In genomic region chrX:108732630-108733321, GRCh38 we compare ENCODE assay signal across 18 cellular contexts. TPM values are rescaled to one million over a fixed set of nuclear protein-coding genes. Genes with fewer than 3 reads are reported as not detected.
DNase-seq lines count a peak whose midpoint lies in the region; ATAC-seq, FAIRE-seq and TF ChIP-seq lines count a peak whose summit lies in the region.
"Had no signal": no experiment of that assay in that cellular context is flagged by ENCODE, and none has a peak within 500 bp of the region (broad histone marks: within the 10 kb centered on the region; RNA-seq: fewer than 3 reads in every experiment).

No MANE protein-coding gene starts in this region.

- H3K4me2 ChIP-seq in A549 (peak overlapping the region; percentile 57), H1 (ENCODE audit: insufficient read depth in 1 of 2, low read depth in 2 of 2, low read length in 2 of 2) (peak overlapping the region; percentile 71 to 84)

- H3K27ac ChIP-seq in A549: no peak overlapping the region
- H3K27ac ChIP-seq in HEK293 (ENCODE audit: extremely low read depth, low read depth, low read length): peak overlapping the region; percentile 90
- no peak overlapping the region for H3K27ac ChIP-seq in H1 (ENCODE audit: low read depth, low read length)
- no peak overlapping the region for H3K27ac ChIP-seq in sigmoid colon
- H3K27ac ChIP-seq: esophagus squamous epithelium, parathyroid adenoma had no signal

- FAIRE-seq in A549 (lab: Jason Lieb, UNC) (no peak), H1 (lab: Jason Lieb, UNC) (no peak)

- no peak overlapping the region for H2BK20ac ChIP-seq in H1 (ENCODE audit: low read length)

- H3K56ac ChIP-seq in H1 (replicated peaks; ENCODE audit: insufficient read length, low read depth, low read length): no peak overlapping the region

- H4K8ac ChIP-seq in H1 (ENCODE audit: extremely low read depth, insufficient read depth, low read length): no peak overlapping the region

- H3K36me3 ChIP-seq in HEK293 (ENCODE audit: control insufficient read depth in 2 of 2, insufficient read depth in 1 of 2, low read length in 2 of 2) (peaks cover 14 to 65% of the 10 kb centered on the region in 2 experiments; a peak in 2 of 3 replicates), H1 (ENCODE audit: control insufficient read depth in 2 of 4, insufficient read depth in 4 of 4, low read length in 3 of 4) (peaks cover 0 to 7% (median 0%) of the 10 kb centered on the region in 4 experiments; a peak in 2 of 8 replicates), sigmoid colon (no peaks in the 10 kb centered on the region)
- H3K36me3 ChIP-seq: esophagus squamous epithelium had no signal

- H3K79me2 ChIP-seq in H1 (ENCODE audit: control insufficient read depth in 1 of 2, insufficient read depth in 2 of 2, low read length in 2 of 2): peaks cover 0 to 7% of the 10 kb centered on the region in 2 experiments; a peak in 2 of 4 replicates
- H3K79me2 ChIP-seq: parathyroid adenoma had no signal

- H3K79me1 ChIP-seq in H1 (ENCODE audit: low read depth, low read length): no peaks in the 10 kb centered on the region

- no peak overlapping the region for H3K18ac ChIP-seq in H1 (ENCODE audit: extremely low read depth, low read length)

- 0 out of 3 replicates have a peak overlapping the region, but pooled peaks have one; percentile 6 for H3K4me3 ChIP-seq in A549
- peak overlapping the region; percentile 6 for H3K4me3 ChIP-seq in HEK293 (ENCODE audit: low read depth, low read length)
- H3K4me3 ChIP-seq in H1 (ENCODE audit: extremely low read depth in 1 of 4, insufficient read depth in 2 of 4, low read depth in 3 of 4, low read length in 4 of 4): peak overlapping the region; percentile 37 to 65 (median 44)
- H3K4me3 ChIP-seq in sigmoid colon: no peak overlapping the region
- H3K4me3 ChIP-seq: esophagus squamous epithelium had no signal

- peaks cover 8% of the 10 kb centered on the region for H3K23me2 ChIP-seq in H1 (ENCODE audit: low read depth, low read length)

- CTCF ChIA-PET in A549 (lab: Yijun Ruan, JAX): no interaction called here
- CTCF ChIA-PET in HEK293 (lab: Yijun Ruan, JAX): interaction anchor here (0.6 kb wide), 1 partner anchor 203 kb away, joined by 4 read pairs; no protein-coding TSS in a partner anchor
- CTCF ChIA-PET in H1 (lab: Charles Lee; ENCODE audit: partially characterized antibody): interaction anchor here (1.1 to 3.9 kb wide), 3 partner anchors 9 to 649 kb away, joined by 3 to 31 read pairs (median 5); no protein-coding TSS in a partner anchor

- H3K9me3 ChIP-seq in A549 (no peaks in the 10 kb centered on the region; the same call in 2 of the 3 replicates), HEK293 (ENCODE audit: control insufficient read depth, insufficient read depth, low read depth, low read length) (no peaks in the 10 kb centered on the region), H1 (ENCODE audit: insufficient read depth in 2 of 2, low read depth in 1 of 2, low read length in 1 of 2) (peaks cover 0 to 15% of the 10 kb centered on the region in 2 experiments; a peak in 2 of 4 replicates), sigmoid colon (no peaks in the 10 kb centered on the region)
- H3K9me3 ChIP-seq: Caco-2, esophagus squamous epithelium had no signal

- POLR2A ChIA-PET in A549 (lab: Yijun Ruan, JAX) (no interaction called here), HEK293 (lab: Yijun Ruan, JAX) (no interaction called here), H1 (lab: Charles Lee; ENCODE audit: partially characterized antibody) (no interaction called here)

- no peak overlapping the region for H3K23ac ChIP-seq in H1 (ENCODE audit: insufficient read length)

- H2BK120ac ChIP-seq in H1 (replicated peaks; ENCODE audit: low read depth, low read length): no peak overlapping the region

- H3K4me1 ChIP-seq in A549 (peaks cover 6% of the 10 kb centered on the region; the same call in 1 of the 3 replicates), HEK293 (ENCODE audit: control insufficient read depth, insufficient read depth, low read length) (no peaks in the 10 kb centered on the region), H1 (replicated peaks in 1 of 4; ENCODE audit: control insufficient read depth in 3 of 4, insufficient read depth in 4 of 4, low read length in 3 of 4) (peaks cover 0 to 17% (median 3%) of the 10 kb centered on the region in 4 experiments; a peak in 2 of 7 replicates), sigmoid colon (peaks cover 0 to 15% (median 5%) of the 10 kb centered on the region in 4 donors)
- H3K4me1 ChIP-seq: Caco-2, parathyroid adenoma had no signal

- H3K27me3 ChIP-seq in H1 (replicated peaks in 1 of 4; ENCODE audit: control insufficient read depth in 3 of 4, extremely low read depth in 1 of 4, insufficient read depth in 3 of 4, low read length in 3 of 4) (peaks cover 0 to 31% (median 20%) of the 10 kb centered on the region in 4 experiments; a peak in 6 of 7 replicates), sigmoid colon (peaks cover 13 to 57% (median 18%) of the 10 kb centered on the region in 3 donors)

- DNase-seq in A549 (ENCODE audit: low read depth in 1 of 2, low spot score in 1 of 2): no peak
- peak in 1 of 2 experiments; percentile 48 for DNase-seq in H1 (ENCODE audit: low read depth in 1 of 2, low spot score in 2 of 2)
- DNase-seq in mesothelial cell of epicardium (ENCODE audit: low spot score in 2 of 2, unreplicated experiment in 2 of 2): no peak
- DNase-seq in sigmoid colon: no peak
- no peak for DNase-seq in NCI-H2029 treated with DMSO at 0.1 percent for 48 hours (lab: John Stamatoyannopoulos, UW)
- DNase-seq in NCI-H82 (lab: John Stamatoyannopoulos, UW): no peak
- DNase-seq: activated CD4-positive, alpha-beta T cell treated with anti-CD3 and anti-CD28 coated beads for 1 hour; activated naive CD8-positive, alpha-beta T cell treated with anti-CD3 and anti-CD28 coated beads, Interleukin-2, amount 10 ng/mL, durations not matched to agents 7 days and 5 days; activated T-cell treated with anti-CD3 and anti-CD28 coated beads for 4 hours; Caco-2; cerebellar nuclear complex; esophagus squamous epithelium; mammary epithelial cell; NCI-H2171 treated with DMSO at 0.1 percent for 48 hours had no signal

- no peaks in the 10 kb centered on the region for H3K9me3 Mint-ChIP-seq in mesothelial cell of epicardium
- H3K9me3 Mint-ChIP-seq: activated naive CD8-positive, alpha-beta T cell treated with anti-CD3 and anti-CD28 coated beads, Interleukin-2, amount 10 ng/mL, durations not matched to agents 7 days and 5 days had no signal

- H2BK12ac ChIP-seq in H1 (ENCODE audit: low read depth, low read length): peak overlapping the region; percentile 71

- H3K27ac Mint-ChIP-seq in mesothelial cell of epicardium: no peak overlapping the region
- H3K27ac Mint-ChIP-seq: activated naive CD8-positive, alpha-beta T cell treated with anti-CD3 and anti-CD28 coated beads, Interleukin-2, amount 10 ng/mL, durations not matched to agents 7 days and 5 days had no signal

- no peak overlapping the region for H4K91ac ChIP-seq in H1 (replicated peaks; ENCODE audit: insufficient read length, low read length)

- no peak overlapping the region for H2AFZ ChIP-seq in H1 (ENCODE audit: low read length)
- H2AFZ ChIP-seq: parathyroid adenoma had no signal

- 8% methylated on average over 32 of the region's 39 CpGs for WGBS in A549 (ENCODE audit: missing lambda C conversion rate)
- WGBS in H1 (ENCODE audit: extremely low coverage in 1 of 2, insufficient coverage in 1 of 2, insufficient read length in 1 of 2, insufficient replicate concordance in 2 of 2, low coverage in 1 of 2, low lambda C conversion rate in 2 of 2, missing lambda C conversion rate in 1 of 2), 2 experiments: 14% methylated on average over 31 of the region's 39 CpGs; no CpG with 5 or more reads in 1 of the 2 experiments
- 6 to 8% methylated on average over 39 of the region's 39 CpGs for WGBS in sigmoid colon, 2 donors

- H2BK15ac ChIP-seq in H1 (ENCODE audit: low read length): no peak overlapping the region

- H3K4me3 Mint-ChIP-seq in mesothelial cell of epicardium: peak overlapping the region; percentile 59
- H3K4me3 Mint-ChIP-seq: activated naive CD8-positive, alpha-beta T cell treated with anti-CD3 and anti-CD28 coated beads, Interleukin-2, amount 10 ng/mL, durations not matched to agents 7 days and 5 days had no signal

- H4K5ac ChIP-seq in H1 (ENCODE audit: insufficient read length, low read depth, low read length): no peak overlapping the region

- ATAC-seq in A549: no peak; a peak in 1 of 6 replicates
- ATAC-seq in HG03342 (IDR thresholded peaks at IDR 0.05; ENCODE audit: unreplicated experiment): no peak

- TF ChIP-seq EP300 in A549 (IDR thresholded peaks at IDR 0.05) (no peak), H1 (IDR thresholded peaks at IDR 0.05; ENCODE audit: borderline replicate concordance in 1 of 2, low read depth in 2 of 2, low read length in 2 of 2) (no peak), sigmoid colon (IDR thresholded peaks at IDR 0.05) (no peak)

- H3K4ac ChIP-seq in H1 (replicated peaks; ENCODE audit: insufficient read length, low read depth, low read length): no peak overlapping the region

- TF ChIP-seq POLR2A in A549 (IDR thresholded peaks at IDR 0.05; ENCODE audit: low read length) (no peak), H1 (IDR thresholded peaks at IDR 0.05; ENCODE audit: control extremely low read depth in 1 of 2, low read depth in 2 of 2, low read length in 2 of 2) (no peak), sigmoid colon (IDR thresholded peaks at IDR 0.05) (no peak)

- no peaks in the 10 kb centered on the region for H3K36me3 Mint-ChIP-seq in mesothelial cell of epicardium
- H3K36me3 Mint-ChIP-seq: activated naive CD8-positive, alpha-beta T cell treated with anti-CD3 and anti-CD28 coated beads, Interleukin-2, amount 10 ng/mL, durations not matched to agents 7 days and 5 days had no signal

- peaks cover 98% of the 10 kb centered on the region for H3K27me3 Mint-ChIP-seq in mesothelial cell of epicardium (ENCODE audit: low read depth)

- peak overlapping the region in 1 of 4 experiments; percentile 22; a peak in 2 of 7 replicates for H3K9ac ChIP-seq in H1 (replicated peaks in 1 of 4; ENCODE audit: extremely low read depth in 1 of 4, low read depth in 3 of 4, low read length in 3 of 4)
- H3K9ac ChIP-seq: parathyroid adenoma had no signal

- intact Hi-C loops in sigmoid colon (cut with DNase I): no loop called here

- peaks cover 0 to 1% of the 10 kb centered on the region in 2 experiments for H4K20me1 ChIP-seq in H1 (replicated peaks in 1 of 2; ENCODE audit: control insufficient read depth in 1 of 2, insufficient read depth in 2 of 2, low read length in 2 of 2)

- no peak for TF ChIP-seq RAD21 in A549 (conservative IDR thresholded peaks at IDR 0.05 in 1 of 2, IDR thresholded peaks at IDR 0.05 in 1 of 2)
- TF ChIP-seq RAD21 in H1 (IDR thresholded peaks at IDR 0.05 in 1 of 2, conservative IDR thresholded peaks at IDR 0.05 in 1 of 2; ENCODE audit: low read depth in 2 of 2, low read length in 2 of 2): no peak

- no peak overlapping the region for H3K14ac ChIP-seq in H1 (ENCODE audit: insufficient read length)

- H2BK5ac ChIP-seq in H1 (ENCODE audit: low read depth, low read length): no peak overlapping the region

- peaks cover 19% of the 10 kb centered on the region for H3K4me1 Mint-ChIP-seq in mesothelial cell of epicardium
- H3K4me1 Mint-ChIP-seq: activated naive CD8-positive, alpha-beta T cell treated with anti-CD3 and anti-CD28 coated beads, Interleukin-2, amount 10 ng/mL, durations not matched to agents 7 days and 5 days had no signal

- TF ChIP-seq CTCF in A549 (IDR thresholded peaks at IDR 0.05) (no peak), HEK293 (tag by site-specific recombination; IDR thresholded peaks at IDR 0.05) (no peak), H1 (IDR thresholded peaks at IDR 0.05; ENCODE audit: control extremely low read depth in 1 of 3, insufficient read depth in 1 of 3, low read depth in 1 of 3, low read length in 3 of 3) (no peak), mesothelial cell of epicardium (IDR thresholded peaks at IDR 0.05; ENCODE audit: unreplicated experiment) (no peak), sigmoid colon (IDR thresholded peaks at IDR 0.05) (no peak)

- no peak overlapping the region for H2AK5ac ChIP-seq in H1 (ENCODE audit: low read depth, low read length)

RNA-seq across cellular contexts. Expression of gene IRS4, which starts 3.6 kb away (rescaled TPM):
- polyA plus RNA-seq in A549 (2011; rRNA removed) (not detected in 2 replicates), A549 (2017; fragmentation: RNase III; extraction: RNeasy Plus Mini Kit Qiagen cat#74134 plus additional on column Dnase treatment) (not detected in 3 replicates), H1 (2011; rRNA removed) (3.8 and 7.3 TPM in 2 replicates), sigmoid colon (not detected)
- not detected in 2 replicates for polyA plus RNA-seq in A549 (2012; cell fraction: cytosol; rRNA removed)
- not detected in 2 replicates for polyA plus RNA-seq in A549 (2012; cell fraction: nucleus; rRNA removed)
- not detected in 2 replicates for polyA minus RNA-seq in A549 (2011; rRNA and poly(A)+ RNA removed)
- 13.4 and 14.1 TPM in 2 replicates for total RNA-seq in H1 (2021; fragmentation: NEBNext Ultra II Directional; extraction: Animal tissue kit (Norgen Biotek cat#: 25700))
- polyA plus RNA-seq in H1 (2011; cell fraction: cytosol; rRNA removed): 6.5 TPM
- 17.4 TPM for polyA plus RNA-seq in H1 (2011; cell fraction: nucleus; rRNA removed)
- 3.3 to 5.5 TPM (median 4.4 TPM) in 4 replicates for polyA plus RNA-seq in H1 (2012, experiment 1 of 2)
- polyA plus RNA-seq in H1 (2012, experiment 2 of 2): 0.52 TPM
- 7.0 TPM for polyA plus RNA-seq in H1 (2013, experiment 1 of 2)
- polyA plus RNA-seq in H1 (2013, experiment 2 of 2): 6.7 TPM
- polyA minus RNA-seq in H1 (2011; rRNA and poly(A)+ RNA removed): 16.7 and 17.8 TPM in 2 replicates
- 11.4 TPM for polyA minus RNA-seq in H1 (2011; cell fraction: cytosol; rRNA and poly(A)+ RNA removed)
- 26.2 TPM for polyA minus RNA-seq in H1 (2011; cell fraction: nucleus; rRNA and poly(A)+ RNA removed)
- total RNA-seq in mesothelial cell of epicardium (2.2 to 2.7 TPM (median 2.2 TPM) in 3 replicates), sigmoid colon (not detected)
- total RNA-seq: activated naive CD8-positive, alpha-beta T cell treated with anti-CD3 and anti-CD28 coated beads, Interleukin-2, amount 10 ng/mL, durations not matched to agents 7 days and 5 days; Caco-2; esophagus squamous epithelium; HT-29; mammary epithelial cell had no signal
- polyA plus RNA-seq: mammary epithelial cell had no signal

Comparison
In these comparisons a context has a peak if more than half of its experiments do, and no peak if none do; other contexts are left out.
1. H3K4me3 ChIP-seq: peak in A549 (single experiment), HEK293 (single experiment) and H1 (4 of 4); none in sigmoid colon (0 of 4).